Comparison of ENCODE assay signal across 16 cellular contexts in genomic region chr4:40548256-40548655, GRCh38.
A peak's percentile ranks its signal among the peaks of the same experiment; 100 is the strongest.
DNase-seq lines count a peak whose midpoint lies in the region; ATAC-seq lines count a peak whose summit lies in the region.
"Had no signal": no experiment of that assay in that cellular context is flagged by ENCODE, and none has a peak within 500 bp of the region (broad histone marks: within the 10 kb centered on the region; RNA-seq: fewer than 3 reads in every experiment).

No MANE protein-coding gene starts in this region.

- DNase-seq in AG08395 (ENCODE audit: low spot score) (peak; percentile 11), NCI-H2029 treated with DMSO at 0.1 percent for 48 hours (lab: John Stamatoyannopoulos, UW) (peak; percentile 41), dermis blood vessel endothelial cell (peak; percentile 19), non-pigmented ciliary epithelial cell (ENCODE audit: low read depth) (peak; percentile 42), activated gamma-delta T cell treated with Interleukin-2 at 50 U/mL for 16 hours (no peak), NCI-H1092 (lab: John Stamatoyannopoulos, UW) (no peak)
- DNase-seq: activated gamma-delta T cell; AML-193; DMS153; glutamatergic neuron; naive thymus-derived CD4-positive, alpha-beta T cell; NCI-H1417; NCI-H526 treated with DMSO at 0.1 percent for 48 hours; RPMI8226 had no signal

- no peak for ATAC-seq in GM19035 (IDR thresholded peaks at IDR 0.05; ENCODE audit: unreplicated experiment)
- ATAC-seq in GM21390 (IDR thresholded peaks at IDR 0.05; ENCODE audit: unreplicated experiment) = no peak
- ATAC-seq: naive thymus-derived CD4-positive, alpha-beta T cell had no signal

Comparison
In these comparisons a context has a peak if more than half of its experiments do, and no peak if none do; other contexts are left out.
1. DNase-seq: peak in AG08395 (single experiment), NCI-H2029 treated with DMSO at 0.1 percent for 48 hours (single experiment), dermis blood vessel endothelial cell (single experiment) and non-pigmented ciliary epithelial cell (single experiment); none in activated gamma-delta T cell treated with Interleukin-2 at 50 U/mL for 16 hours (single experiment) and NCI-H1092 (single experiment).